Comparison of ENCODE assay signal across 8 cellular contexts in the genomic region with DNA sequence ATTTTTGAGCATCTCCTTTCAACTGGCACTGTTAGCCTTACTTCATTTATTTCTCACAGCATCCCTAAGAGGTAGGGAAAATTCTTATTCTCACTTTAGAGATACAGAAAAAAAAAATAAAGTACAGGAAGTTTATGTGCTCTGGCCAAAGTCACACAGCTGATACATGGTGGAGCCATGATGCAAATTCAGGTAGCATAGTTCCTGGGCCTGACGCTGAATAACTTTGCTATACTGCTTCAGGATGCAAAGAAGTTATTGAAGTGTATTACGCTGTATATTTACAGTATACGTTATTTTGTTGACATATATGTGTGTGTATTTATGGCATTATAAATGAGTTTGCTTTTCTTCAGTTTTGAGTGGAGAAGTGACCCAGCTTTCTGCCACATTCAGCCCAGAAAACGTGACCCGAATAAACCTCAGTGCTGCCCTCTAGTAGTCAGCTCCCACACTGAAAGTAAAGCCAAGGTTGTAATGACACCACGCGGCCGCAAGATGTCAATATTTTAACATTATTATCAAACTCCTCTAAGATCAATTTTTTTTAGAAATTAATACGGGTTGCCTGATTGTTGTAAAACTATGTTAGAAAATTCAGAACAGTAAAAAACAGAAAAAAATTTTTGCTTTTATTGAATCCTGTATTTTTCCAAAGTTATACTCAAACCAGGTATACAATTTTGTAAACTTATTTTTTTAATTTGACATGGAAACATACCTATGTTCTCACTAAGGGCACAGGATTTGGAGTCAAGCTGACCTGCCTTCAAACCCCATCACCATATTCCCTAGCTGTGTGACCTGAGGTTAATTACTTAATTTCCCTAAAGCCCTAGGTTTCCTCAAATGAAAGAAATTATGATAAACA. TPM values are rescaled to one million over a fixed set of nuclear protein-coding genes. Genes with fewer than 3 reads are reported as not detected.
DNase-seq lines count a peak whose midpoint lies in the region; ATAC-seq lines count a peak whose summit lies in the region.

No MANE protein-coding gene starts in this region.

- no peak overlapping the region for H3K18ac ChIP-seq in mesenchymal stem cell (ENCODE audit: low read depth in 1 of 2, low read length in 2 of 2)

- H3K79me1 ChIP-seq in mesenchymal stem cell (replicated peaks; ENCODE audit: low read length, poor library complexity, severe bottlenecking) = no peaks in the 10 kb centered on the region

- no peak overlapping the region for H2BK5ac ChIP-seq in mesenchymal stem cell (ENCODE audit: low read depth, low read length, poor library complexity, severe bottlenecking)

- no peak overlapping the region for H2BK15ac ChIP-seq in mesenchymal stem cell (ENCODE audit: low read depth, poor library complexity, severe bottlenecking)

- DNase-seq in NK-92 treated with Interleukin-12 subunit alpha and Interleukin-12 subunit beta, amount 100 ng/mL, for 24 hours (lab: John Stamatoyannopoulos, UW) = peak; percentile 13
- DNase-seq in NK-92 (lab: John Stamatoyannopoulos, UW; ENCODE audit: unreplicated experiment) (no peak), NCI-H526 (lab: John Stamatoyannopoulos, UW) (peak; percentile 41 to 59), mesenchymal stem cell (peak; percentile 65)
- DNase-seq in activated CD4-positive, alpha-beta T cell treated with anti-CD3 and anti-CD28 coated beads, Interleukin-2, amount 50 U/mL, for 4 hours = peak; percentile 41 to 43
- peak; percentile 24 for DNase-seq in effector CD8-positive, alpha-beta T cell (lab: John Stamatoyannopoulos, UW)
- peak; percentile 11 to 23 for DNase-seq in stimulated activated CD8-positive, alpha-beta memory T cell treated with anti-CD3 and anti-CD28 coated beads, Interleukin-4, amount 100 ng/mL, for 4 hours (ENCODE audit: low read depth in 2 of 2, low spot score in 1 of 2)

- H3K4me1 ChIP-seq in mesenchymal stem cell (ENCODE audit: control insufficient read depth, insufficient read depth, low read depth, low read length) = no peaks in the 10 kb centered on the region

- 17% methylated on average over 3 of the region's 9 CpGs for WGBS in mesenchymal stem cell

- no peak overlapping the region for H3K23ac ChIP-seq in mesenchymal stem cell (ENCODE audit: low read length in 2 of 2)

- H3K4me2 ChIP-seq in mesenchymal stem cell (ENCODE audit: low read length, poor library complexity, severe bottlenecking) = no peak overlapping the region

- no peak overlapping the region for H3K27ac ChIP-seq in mesenchymal stem cell (ENCODE audit: low read length, poor library complexity, severe bottlenecking)

- no peak overlapping the region for H4K8ac ChIP-seq in mesenchymal stem cell (ENCODE audit: low read length)

- H3K14ac ChIP-seq in mesenchymal stem cell (ENCODE audit: low read length in 2 of 2) = no peak overlapping the region

- H3K4me3 ChIP-seq in mesenchymal stem cell (ENCODE audit: insufficient read depth in 1 of 2, low read depth in 1 of 2, low read length in 2 of 2) = no peak overlapping the region

- no peaks in the 10 kb centered on the region for H3K36me3 ChIP-seq in mesenchymal stem cell (ENCODE audit: control insufficient read depth in 1 of 2, insufficient read depth in 2 of 2, low read depth in 1 of 2, low read length in 2 of 2)

- H3K27me3 ChIP-seq in mesenchymal stem cell (ENCODE audit: control insufficient read depth in 1 of 2, insufficient read depth in 1 of 2, low read length in 2 of 2) = peaks cover 0 to 38% of the 10 kb centered on the region in 2 experiments

- no peak overlapping the region for H4K91ac ChIP-seq in mesenchymal stem cell (ENCODE audit: low read length)

- peak; percentile 69 for ATAC-seq in HG03095 (IDR thresholded peaks at IDR 0.05; ENCODE audit: unreplicated experiment)

- no peak overlapping the region for H3K9ac ChIP-seq in mesenchymal stem cell (ENCODE audit: low read length)

- H2AK5ac ChIP-seq in mesenchymal stem cell (ENCODE audit: low read length, severe bottlenecking) = no peak overlapping the region

- H3K9me3 ChIP-seq in mesenchymal stem cell (ENCODE audit: control insufficient read depth, low read length) = no peaks in the 10 kb centered on the region

- no peak overlapping the region for H2AFZ ChIP-seq in mesenchymal stem cell (ENCODE audit: low read depth, low read length)

- no peak overlapping the region for H2BK120ac ChIP-seq in mesenchymal stem cell (ENCODE audit: low read depth, low read length)

- H3K4ac ChIP-seq in mesenchymal stem cell (ENCODE audit: low read depth in 1 of 2, low read length in 2 of 2) = no peak overlapping the region

- no peak overlapping the region for H2BK12ac ChIP-seq in mesenchymal stem cell (ENCODE audit: low read length in 2 of 2)

RNA-seq across cellular contexts. Expression of gene GUCY2F, which starts 3.8 kb away (rescaled TPM):
- not detected for polyA plus RNA-seq in mesenchymal stem cell (2013, experiment 1 of 2)
- polyA plus RNA-seq in mesenchymal stem cell (2013, experiment 2 of 2) = not detected

RNA-seq across cellular contexts. Expression of gene NXT2, which starts 50.9 kb away (rescaled TPM):
- 4.3 TPM for polyA plus RNA-seq in mesenchymal stem cell (2013, experiment 1 of 2)
- 4.5 TPM for polyA plus RNA-seq in mesenchymal stem cell (2013, experiment 2 of 2)
